In genomic region chr6:32984639-32985389, GRCh38 we compare ENCODE assay signal across 8 cellular contexts. TPM values are rescaled to one million over a fixed set of nuclear protein-coding genes. Genes with fewer than 3 reads are reported as not detected.
DNase-seq lines count a peak whose midpoint lies in the region; ATAC-seq, FAIRE-seq and TF ChIP-seq lines count a peak whose summit lies in the region.

No MANE protein-coding gene starts in this region.

- peaks cover 16% of the 10 kb centered on the region for H3K4me1 Mint-ChIP-seq in activated CD4-positive, alpha-beta T cell treated with anti-CD3 and anti-CD28 coated beads, Interleukin-2, amount 10 ng/mL, durations not matched to agents 24 days and 14 days

- TF ChIP-seq POLR2A in lower leg skin (IDR thresholded peaks at IDR 0.05): no peak

- ATAC-seq in HG03575 (IDR thresholded peaks at IDR 0.05; ENCODE audit: extremely low read depth, insufficient number of reproducible peaks, low FRiP score, unreplicated experiment): peak; percentile 40
- ATAC-seq in GM21360 (IDR thresholded peaks at IDR 0.05; ENCODE audit: unreplicated experiment): no peak

- H3K27ac ChIP-seq in coronary artery: no peak overlapping the region

- peaks cover 4% of the 10 kb centered on the region for H3K27me3 Mint-ChIP-seq in activated CD4-positive, alpha-beta T cell treated with anti-CD3 and anti-CD28 coated beads, Interleukin-2, amount 10 ng/mL, durations not matched to agents 24 days and 14 days

- intact Hi-C loops in activated CD4-positive, alpha-beta T cell treated with anti-CD3 and anti-CD28 coated beads, Interleukin-2, amount 10 ng/mL, durations not matched to agents 24 days and 14 days (cut with micrococcal nuclease): loop anchor here (1.0 to 2.0 kb wide), 3 partner anchors 18 to 100 kb away; no protein-coding TSS in a partner anchor
- intact Hi-C loops in lower leg skin (cut with DNase I; ENCODE audit: low total_unique reads): loop anchor here (10.0 kb wide), 1 partner anchor 100 kb away; no protein-coding TSS in a partner anchor

- WGBS in lower leg skin, 2 donors: 11 to 15% methylated on average over 9 of the region's 9 CpGs

- DNase-seq in NCI-H748 (lab: John Stamatoyannopoulos, UW; ENCODE audit: unreplicated experiment): peak; percentile 95
- peak; percentile 96 for DNase-seq in activated CD4-positive, alpha-beta T cell treated with anti-CD3 and anti-CD28 coated beads, Interleukin-2, amount 10 ng/mL, durations not matched to agents 24 days and 14 days
- peak; percentile 89 for DNase-seq in coronary artery (ENCODE audit: low spot score)
- DNase-seq in lower leg skin (ENCODE audit: low spot score in 2 of 2): peak; percentile 88 to 98
- peak; percentile 86 for DNase-seq in stimulated activated CD8-positive, alpha-beta memory T cell treated with anti-CD3 and anti-CD28 coated beads, Interleukin-12 subunit alpha, Interleukin-12 subunit beta, amount 100 ng/mL, for 1 hour (ENCODE audit: low read depth)

- H3K4me3 Mint-ChIP-seq in activated CD4-positive, alpha-beta T cell treated with anti-CD3 and anti-CD28 coated beads, Interleukin-2, amount 10 ng/mL, durations not matched to agents 24 days and 14 days: no peak overlapping the region

- H3K9me3 Mint-ChIP-seq in activated CD4-positive, alpha-beta T cell treated with anti-CD3 and anti-CD28 coated beads, Interleukin-2, amount 10 ng/mL, durations not matched to agents 24 days and 14 days: no peaks in the 10 kb centered on the region

- H3K36me3 Mint-ChIP-seq in activated CD4-positive, alpha-beta T cell treated with anti-CD3 and anti-CD28 coated beads, Interleukin-2, amount 10 ng/mL, durations not matched to agents 24 days and 14 days (ENCODE audit: low read depth): peaks cover 24% of the 10 kb centered on the region

- H3K27ac Mint-ChIP-seq in activated CD4-positive, alpha-beta T cell treated with anti-CD3 and anti-CD28 coated beads, Interleukin-2, amount 10 ng/mL, durations not matched to agents 24 days and 14 days: peak overlapping the region; percentile 22

- TF ChIP-seq CTCF in coronary artery (IDR thresholded peaks at IDR 0.05) (peak; percentile 89), lower leg skin (IDR thresholded peaks at IDR 0.05) (peak in 1 of 3 donors; percentile 79)

- FAIRE-seq in G401.6 (lab: Jason Lieb, UNC): peak; percentile 98

- H3K4me3 ChIP-seq in coronary artery: no peak overlapping the region
- H3K4me3 ChIP-seq in lower leg skin (ENCODE audit: low read depth, poor library complexity, severe bottlenecking): no peak overlapping the region

RNA-seq across cellular contexts. Expression of gene BRD2, which starts 16.4 kb away (rescaled TPM):
- 320 TPM in 2 replicates for total RNA-seq in activated CD4-positive, alpha-beta T cell treated with anti-CD3 and anti-CD28 coated beads, Interleukin-2, amount 10 ng/mL, durations not matched to agents 24 days and 14 days
- total RNA-seq in lower leg skin: 100 to 1,000 TPM in 3 of 4 donors, 10 to 100 TPM in 1; 97.5 to 130 (median 119) TPM

RNA-seq across cellular contexts. Expression of gene HLA-DOA, which starts 24.6 kb away (rescaled TPM):
- total RNA-seq in activated CD4-positive, alpha-beta T cell treated with anti-CD3 and anti-CD28 coated beads, Interleukin-2, amount 10 ng/mL, durations not matched to agents 24 days and 14 days: 0.21 and 0.38 TPM in 2 replicates
- 10 to 100 TPM in 3 of 4 donors, 1 to 10 TPM in 1; 4.3 to 47.9 (median 13.4) TPM for total RNA-seq in lower leg skin

RNA-seq across cellular contexts. Expression of gene HLA-DMA, which starts 31.9 kb away (rescaled TPM):
- 8.1 and 8.7 TPM in 2 replicates for total RNA-seq in activated CD4-positive, alpha-beta T cell treated with anti-CD3 and anti-CD28 coated beads, Interleukin-2, amount 10 ng/mL, durations not matched to agents 24 days and 14 days
- 10 to 100 TPM; 11.5 to 33.4 (median 22.4) TPM for total RNA-seq in lower leg skin

RNA-seq across cellular contexts. Expression of gene HLA-DMB, which starts 44.0 kb away (rescaled TPM):
- 0.75 and 0.80 TPM in 2 replicates for total RNA-seq in activated CD4-positive, alpha-beta T cell treated with anti-CD3 and anti-CD28 coated beads, Interleukin-2, amount 10 ng/mL, durations not matched to agents 24 days and 14 days
- total RNA-seq in lower leg skin: 10 to 100 TPM; 15.3 to 23.2 (median 18.4) TPM
